7 cellular contexts compared by ENCODE assay signal in genomic region chr6:43669922-43670622, GRCh38. TPM values are rescaled to one million over a fixed set of nuclear protein-coding genes. Genes with fewer than 3 reads are reported as not detected.
DNase-seq lines count a peak whose midpoint lies in the region; ATAC-seq and TF ChIP-seq lines count a peak whose summit lies in the region.

No MANE protein-coding gene starts in this region.

- peak overlapping the region; percentile 49 for H3K27ac Mint-ChIP-seq in T-helper 17 cell
- peak overlapping the region; percentile 91 for H3K27ac Mint-ChIP-seq in stimulated activated effector memory CD8-positive, alpha-beta T cell treated with anti-CD3 and anti-CD28 coated beads, Interleukin-12 subunit alpha, Interleukin-12 subunit beta, amount 100 ng/mL, for 72 hours

- H3K4me1 Mint-ChIP-seq in T-helper 17 cell: peaks cover 18% of the 10 kb centered on the region
- peaks cover 32% of the 10 kb centered on the region for H3K4me1 Mint-ChIP-seq in stimulated activated effector memory CD8-positive, alpha-beta T cell treated with anti-CD3 and anti-CD28 coated beads, Interleukin-12 subunit alpha, Interleukin-12 subunit beta, amount 100 ng/mL, for 72 hours

- no peaks in the 10 kb centered on the region for H3K9me3 ChIP-seq in T-helper 17 cell (ENCODE audit: control insufficient read depth, low read length, poor library complexity, severe bottlenecking)

- no peaks in the 10 kb centered on the region for H3K36me3 Mint-ChIP-seq in T-helper 17 cell (ENCODE audit: low read depth)
- peaks cover 66% of the 10 kb centered on the region for H3K36me3 Mint-ChIP-seq in stimulated activated effector memory CD8-positive, alpha-beta T cell treated with anti-CD3 and anti-CD28 coated beads, Interleukin-12 subunit alpha, Interleukin-12 subunit beta, amount 100 ng/mL, for 72 hours

- peak; percentile 28 for ATAC-seq in T-helper 17 cell
- peak; percentile 81 for ATAC-seq in stimulated activated effector memory CD8-positive, alpha-beta T cell treated with anti-CD3 and anti-CD28 coated beads, Interleukin-12 subunit alpha, Interleukin-12 subunit beta, amount 100 ng/mL, for 72 hours
- ATAC-seq in HG03571 (IDR thresholded peaks at IDR 0.05; ENCODE audit: unreplicated experiment): no peak
- no peak for ATAC-seq in HG02759 (IDR thresholded peaks at IDR 0.05; ENCODE audit: unreplicated experiment)
- no peak for ATAC-seq in HG03469 (IDR thresholded peaks at IDR 0.05; ENCODE audit: unreplicated experiment)

- TF ChIP-seq CTCF in fibroblast of pulmonary artery (IDR thresholded peaks at IDR 0.05; ENCODE audit: low read length, missing control alignments): no peak

- no peak overlapping the region for H3K4me3 Mint-ChIP-seq in T-helper 17 cell
- no peak overlapping the region for H3K4me3 Mint-ChIP-seq in stimulated activated effector memory CD8-positive, alpha-beta T cell treated with anti-CD3 and anti-CD28 coated beads, Interleukin-12 subunit alpha, Interleukin-12 subunit beta, amount 100 ng/mL, for 72 hours

- H3K9me3 Mint-ChIP-seq in stimulated activated effector memory CD8-positive, alpha-beta T cell treated with anti-CD3 and anti-CD28 coated beads, Interleukin-12 subunit alpha, Interleukin-12 subunit beta, amount 100 ng/mL, for 72 hours: no peaks in the 10 kb centered on the region

- no peak overlapping the region for H3K4me3 ChIP-seq in Jurkat, Clone E6-1 (ENCODE audit: low read length)
- no peak overlapping the region for H3K4me3 ChIP-seq in fibroblast of pulmonary artery (replicated peaks; ENCODE audit: low read depth, low read length)

- H3K27me3 Mint-ChIP-seq in T-helper 17 cell: no peaks in the 10 kb centered on the region

- DNase-seq in Jurkat, Clone E6-1 (ENCODE audit: low read depth, low spot score): peak; percentile 28
- DNase-seq in T-helper 17 cell (no peak), fibroblast of pulmonary artery (ENCODE audit: low read depth) (peak; percentile 35)
- DNase-seq in stimulated activated effector memory CD8-positive, alpha-beta T cell treated with anti-CD3 and anti-CD28 coated beads, Interleukin-12 subunit alpha, Interleukin-12 subunit beta, amount 100 ng/mL, for 72 hours (ENCODE audit: low spot score in 2 of 2): no peak

RNA-seq across cellular contexts. Expression of gene MRPS18A, which starts 17.5 kb away (rescaled TPM):
- 88.3 TPM for polyA plus RNA-seq in Jurkat, Clone E6-1 (2012; ENCODE audit: insufficient read depth, insufficient read length)
- total RNA-seq in T-helper 17 cell: 10 to 100 TPM; 24.2 to 29.8 TPM

RNA-seq across cellular contexts. Expression of gene RSPH9, which starts 25.2 kb away (rescaled TPM):
- polyA plus RNA-seq in Jurkat, Clone E6-1 (2012; ENCODE audit: insufficient read depth, insufficient read length): not detected
- total RNA-seq in T-helper 17 cell: under 1 TPM in 1 of 2 donors, not detected in 1; 0.29 TPM

RNA-seq across cellular contexts. Expression of gene MAD2L1BP, which starts 34.4 kb away (rescaled TPM):
- polyA plus RNA-seq in Jurkat, Clone E6-1 (2012; ENCODE audit: insufficient read depth, insufficient read length): 32.2 TPM
- 10 to 100 TPM; 17.1 to 30.5 TPM for total RNA-seq in T-helper 17 cell

RNA-seq across cellular contexts. Expression of gene GTPBP2, which starts 41.0 kb away (rescaled TPM):
- polyA plus RNA-seq in Jurkat, Clone E6-1 (2012; ENCODE audit: insufficient read depth, insufficient read length): 68.2 TPM
- 10 to 100 TPM; 49.3 to 65.3 TPM for total RNA-seq in T-helper 17 cell

Comparison
In these comparisons a context has a peak if more than half of its experiments do, and no peak if none do; other contexts are left out.
1. DNase-seq: peak in Jurkat, Clone E6-1 (single experiment) and fibroblast of pulmonary artery (single experiment); none in T-helper 17 cell (0 of 3) and stimulated activated effector memory CD8-positive, alpha-beta T cell treated with anti-CD3 and anti-CD28 coated beads, Interleukin-12 subunit alpha, Interleukin-12 subunit beta, amount 100 ng/mL, for 72 hours (0 of 2).
2. ATAC-seq: peak in T-helper 17 cell (single experiment) and stimulated activated effector memory CD8-positive, alpha-beta T cell treated with anti-CD3 and anti-CD28 coated beads, Interleukin-12 subunit alpha, Interleukin-12 subunit beta, amount 100 ng/mL, for 72 hours (single experiment); none in HG03571 (single experiment), HG02759 (single experiment) and HG03469 (single experiment).